Comparison of ENCODE assay signal across 1 cellular context in the genomic region with DNA sequence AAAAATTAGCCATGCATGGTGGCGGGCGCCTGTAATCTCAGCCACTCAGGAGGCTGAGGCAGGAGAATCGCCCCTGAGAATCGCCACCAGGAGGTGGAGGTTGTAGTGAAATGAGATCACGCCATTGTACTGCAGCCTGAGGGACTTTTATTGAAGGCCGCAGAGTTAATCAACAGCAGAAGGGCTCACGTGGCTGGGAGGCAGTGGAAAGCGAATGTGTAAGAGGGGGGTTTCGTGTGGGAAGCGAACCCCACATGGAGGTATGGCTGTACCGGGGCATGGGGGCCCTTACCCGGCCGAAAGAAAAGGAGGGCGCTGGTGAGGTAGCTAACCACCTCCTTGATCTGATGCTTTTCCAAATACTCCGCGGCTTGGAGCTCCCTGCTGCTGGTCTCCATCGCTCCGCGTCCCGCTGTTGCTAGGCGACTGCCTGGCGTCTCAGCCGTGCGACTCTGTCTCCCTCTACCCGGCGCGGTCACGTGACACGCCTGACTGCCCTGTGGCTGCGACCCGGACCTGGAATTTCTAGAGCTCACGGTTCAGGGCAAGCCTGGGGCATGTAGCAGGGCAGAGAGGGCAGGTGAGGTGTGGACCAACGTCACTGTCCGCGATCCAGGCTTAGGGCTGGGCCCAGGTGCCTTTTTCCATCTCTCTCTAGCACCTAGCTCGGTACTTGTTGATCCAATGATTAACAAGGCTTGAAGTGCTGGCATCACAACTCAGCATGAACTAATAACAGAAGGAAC.
TF ChIP-seq lines count a peak whose summit lies in the region.

A gene with protein sequence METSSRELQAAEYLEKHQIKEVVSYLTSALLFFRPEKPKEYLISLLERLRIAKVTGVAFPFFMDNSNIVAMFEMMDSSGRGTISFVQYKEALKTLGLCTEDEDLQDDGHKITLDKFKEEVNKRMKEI (minus strand): TSS at position 428 of the 746 bp plus-strand sequence. CDS start 30 bp downstream, at position 398.

TF ChIP-seq in HepG2, 621 proteins besides CTCF, POLR2A, EP300 and RAD21 (continued from another document and continues in another):
- TF ChIP-seq, protein P1, sequence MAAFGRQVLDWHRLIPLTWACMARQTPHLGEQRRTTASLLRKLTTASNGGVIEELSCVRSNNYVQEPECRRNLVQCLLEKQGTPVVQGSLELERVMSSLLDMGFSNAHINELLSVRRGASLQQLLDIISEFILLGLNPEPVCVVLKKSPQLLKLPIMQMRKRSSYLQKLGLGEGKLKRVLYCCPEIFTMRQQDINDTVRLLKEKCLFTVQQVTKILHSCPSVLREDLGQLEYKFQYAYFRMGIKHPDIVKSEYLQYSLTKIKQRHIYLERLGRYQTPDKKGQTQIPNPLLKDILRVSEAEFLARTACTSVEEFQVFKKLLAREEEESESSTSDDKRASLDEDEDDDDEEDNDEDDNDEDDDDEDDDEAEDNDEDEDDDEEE (CRISPR knock-in tag; IDR thresholded peaks at IDR 0.05), result no peak
- peak; percentile 61 for TF ChIP-seq ZNF883 (CRISPR knock-in tag; IDR thresholded peaks at IDR 0.05; ENCODE audit: not compliant biosample characterization)
- TF ChIP-seq, protein P2, sequence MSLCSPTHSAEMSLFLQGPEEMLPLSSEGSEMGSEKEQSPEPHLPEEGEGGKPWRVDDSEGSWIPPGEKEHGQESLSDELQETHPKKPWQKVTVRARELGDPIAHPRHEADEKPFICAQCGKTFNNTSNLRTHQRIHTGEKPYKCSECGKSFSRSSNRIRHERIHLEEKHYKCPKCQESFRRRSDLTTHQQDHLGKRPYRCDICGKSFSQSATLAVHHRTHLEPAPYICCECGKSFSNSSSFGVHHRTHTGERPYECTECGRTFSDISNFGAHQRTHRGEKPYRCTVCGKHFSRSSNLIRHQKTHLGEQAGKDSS (CRISPR knock-in tag; IDR thresholded peaks at IDR 0.05; ENCODE audit: borderline replicate concordance, low read depth), result 0 out of 2 replicates have a peak, but pooled peaks have one; percentile 23
- peak; percentile 55; the same call in 1 of the 2 replicates for TF ChIP-seq YEATS4 (CRISPR knock-in tag; IDR thresholded peaks at IDR 0.05; ENCODE audit: borderline replicate concordance)
- TF ChIP-seq CHD2 (IDR thresholded peaks at IDR 0.05; ENCODE audit: low read depth, low read length), result no peak
- TF ChIP-seq ISX (CRISPR knock-in tag; conservative IDR thresholded peaks at IDR 0.05), result no peak
- TF ChIP-seq, protein P3, sequence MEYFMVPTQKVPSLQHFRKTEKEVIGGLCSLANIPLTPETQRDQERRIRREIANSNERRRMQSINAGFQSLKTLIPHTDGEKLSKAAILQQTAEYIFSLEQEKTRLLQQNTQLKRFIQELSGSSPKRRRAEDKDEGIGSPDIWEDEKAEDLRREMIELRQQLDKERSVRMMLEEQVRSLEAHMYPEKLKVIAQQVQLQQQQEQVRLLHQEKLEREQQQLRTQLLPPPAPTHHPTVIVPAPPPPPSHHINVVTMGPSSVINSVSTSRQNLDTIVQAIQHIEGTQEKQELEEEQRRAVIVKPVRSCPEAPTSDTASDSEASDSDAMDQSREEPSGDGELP (IDR thresholded peaks at IDR 0.05; ENCODE audit: borderline replicate concordance, low read depth), result peak; percentile 60; the same call in 1 of the 2 replicates
- TF ChIP-seq, protein P4, sequence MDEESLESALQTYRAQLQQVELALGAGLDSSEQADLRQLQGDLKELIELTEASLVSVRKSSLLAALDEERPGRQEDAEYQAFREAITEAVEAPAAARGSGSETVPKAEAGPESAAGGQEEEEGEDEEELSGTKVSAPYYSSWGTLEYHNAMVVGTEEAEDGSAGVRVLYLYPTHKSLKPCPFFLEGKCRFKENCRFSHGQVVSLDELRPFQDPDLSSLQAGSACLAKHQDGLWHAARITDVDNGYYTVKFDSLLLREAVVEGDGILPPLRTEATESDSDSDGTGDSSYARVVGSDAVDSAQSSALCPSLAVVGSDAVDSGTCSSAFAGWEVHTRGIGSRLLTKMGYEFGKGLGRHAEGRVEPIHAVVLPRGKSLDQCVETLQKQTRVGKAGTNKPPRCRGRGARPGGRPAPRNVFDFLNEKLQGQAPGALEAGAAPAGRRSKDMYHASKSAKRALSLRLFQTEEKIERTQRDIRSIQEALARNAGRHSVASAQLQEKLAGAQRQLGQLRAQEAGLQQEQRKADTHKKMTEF (CRISPR knock-in tag; IDR thresholded peaks at IDR 0.05), result peak; percentile 31; the same call in 1 of the 2 replicates
- no peak for TF ChIP-seq NFIC (IDR thresholded peaks at IDR 0.05; ENCODE audit: low read length)
- TF ChIP-seq, protein P5, sequence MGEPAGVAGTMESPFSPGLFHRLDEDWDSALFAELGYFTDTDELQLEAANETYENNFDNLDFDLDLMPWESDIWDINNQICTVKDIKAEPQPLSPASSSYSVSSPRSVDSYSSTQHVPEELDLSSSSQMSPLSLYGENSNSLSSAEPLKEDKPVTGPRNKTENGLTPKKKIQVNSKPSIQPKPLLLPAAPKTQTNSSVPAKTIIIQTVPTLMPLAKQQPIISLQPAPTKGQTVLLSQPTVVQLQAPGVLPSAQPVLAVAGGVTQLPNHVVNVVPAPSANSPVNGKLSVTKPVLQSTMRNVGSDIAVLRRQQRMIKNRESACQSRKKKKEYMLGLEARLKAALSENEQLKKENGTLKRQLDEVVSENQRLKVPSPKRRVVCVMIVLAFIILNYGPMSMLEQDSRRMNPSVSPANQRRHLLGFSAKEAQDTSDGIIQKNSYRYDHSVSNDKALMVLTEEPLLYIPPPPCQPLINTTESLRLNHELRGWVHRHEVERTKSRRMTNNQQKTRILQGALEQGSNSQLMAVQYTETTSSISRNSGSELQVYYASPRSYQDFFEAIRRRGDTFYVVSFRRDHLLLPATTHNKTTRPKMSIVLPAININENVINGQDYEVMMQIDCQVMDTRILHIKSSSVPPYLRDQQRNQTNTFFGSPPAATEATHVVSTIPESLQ (CRISPR knock-in tag; conservative IDR thresholded peaks at IDR 0.05), result no peak
- TF ChIP-seq NR1H2 (CRISPR knock-in tag; IDR thresholded peaks at IDR 0.05; ENCODE audit: borderline replicate concordance, low read depth), result no peak
- TF ChIP-seq, protein P6, sequence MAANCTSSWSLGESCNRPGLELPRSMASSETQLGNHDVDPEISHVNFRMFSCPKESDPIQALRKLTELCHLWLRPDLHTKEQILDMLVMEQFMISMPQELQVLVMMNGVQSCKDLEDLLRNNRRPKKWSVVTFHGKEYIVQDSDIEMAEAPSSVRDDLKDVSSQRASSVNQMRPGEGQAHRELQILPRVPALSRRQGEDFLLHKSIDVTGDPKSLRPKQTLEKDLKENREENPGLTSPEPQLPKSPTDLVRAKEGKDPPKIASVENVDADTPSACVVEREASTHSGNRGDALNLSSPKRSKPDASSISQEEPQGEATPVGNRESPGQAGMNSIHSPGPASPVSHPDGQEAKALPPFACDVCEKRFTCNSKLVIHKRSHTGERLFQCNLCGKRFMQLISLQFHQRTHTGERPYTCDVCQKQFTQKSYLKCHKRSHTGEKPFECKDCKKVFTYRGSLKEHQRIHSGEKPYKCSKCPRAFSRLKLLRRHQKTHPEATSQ (CRISPR knock-in tag; IDR thresholded peaks at IDR 0.05; ENCODE audit: borderline replicate concordance), result no peak
- TF ChIP-seq ZC3H4 (CRISPR knock-in tag; IDR thresholded peaks at IDR 0.05; ENCODE audit: borderline replicate concordance), result no peak
- TF ChIP-seq RFXAP (CRISPR knock-in tag; IDR thresholded peaks at IDR 0.05; ENCODE audit: borderline replicate concordance), result 0 out of 2 replicates have a peak, but pooled peaks have one; percentile 36
- TF ChIP-seq RARA (CRISPR knock-in tag; IDR thresholded peaks at IDR 0.05), result 0 out of 2 replicates have a peak, but pooled peaks have one; percentile 19
- 0 out of 2 replicates have a peak, but pooled peaks have one; percentile 51 for TF ChIP-seq ZNF274 (CRISPR knock-in tag; IDR thresholded peaks at IDR 0.05)
- TF ChIP-seq, protein P7, sequence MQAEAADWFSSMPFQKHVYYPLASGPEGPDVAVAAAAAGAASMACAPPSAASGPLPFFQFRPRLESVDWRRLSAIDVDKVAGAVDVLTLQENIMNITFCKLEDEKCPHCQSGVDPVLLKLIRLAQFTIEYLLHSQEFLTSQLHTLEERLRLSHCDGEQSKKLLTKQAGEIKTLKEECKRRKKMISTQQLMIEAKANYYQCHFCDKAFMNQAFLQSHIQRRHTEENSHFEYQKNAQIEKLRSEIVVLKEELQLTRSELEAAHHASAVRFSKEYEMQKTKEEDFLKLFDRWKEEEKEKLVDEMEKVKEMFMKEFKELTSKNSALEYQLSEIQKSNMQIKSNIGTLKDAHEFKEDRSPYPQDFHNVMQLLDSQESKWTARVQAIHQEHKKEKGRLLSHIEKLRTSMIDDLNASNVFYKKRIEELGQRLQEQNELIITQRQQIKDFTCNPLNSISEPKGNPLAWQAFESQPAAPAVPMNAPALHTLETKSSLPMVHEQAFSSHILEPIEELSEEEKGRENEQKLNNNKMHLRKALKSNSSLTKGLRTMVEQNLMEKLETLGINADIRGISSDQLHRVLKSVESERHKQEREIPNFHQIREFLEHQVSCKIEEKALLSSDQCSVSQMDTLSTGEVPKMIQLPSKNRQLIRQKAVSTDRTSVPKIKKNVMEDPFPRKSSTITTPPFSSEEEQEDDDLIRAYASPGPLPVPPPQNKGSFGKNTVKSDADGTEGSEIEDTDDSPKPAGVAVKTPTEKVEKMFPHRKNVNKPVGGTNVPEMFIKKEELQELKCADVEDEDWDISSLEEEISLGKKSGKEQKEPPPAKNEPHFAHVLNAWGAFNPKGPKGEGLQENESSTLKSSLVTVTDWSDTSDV (CRISPR knock-in tag; IDR thresholded peaks at IDR 0.05), result no peak
- TF ChIP-seq NR2C2 (CRISPR knock-in tag; IDR thresholded peaks at IDR 0.05; ENCODE audit: borderline replicate concordance), result no peak
- TF ChIP-seq CREB1 (IDR thresholded peaks at IDR 0.05), result peak; percentile 66
- no peak for TF ChIP-seq CREB1 (CRISPR knock-in tag; IDR thresholded peaks at IDR 0.05)
- no peak for TF ChIP-seq GZF1 (CRISPR knock-in tag; IDR thresholded peaks at IDR 0.05)
- TF ChIP-seq ZNF331 (CRISPR knock-in tag; IDR thresholded peaks at IDR 0.05), result 0 out of 2 replicates have a peak, but pooled peaks have one; percentile 42
- TF ChIP-seq, protein P8, sequence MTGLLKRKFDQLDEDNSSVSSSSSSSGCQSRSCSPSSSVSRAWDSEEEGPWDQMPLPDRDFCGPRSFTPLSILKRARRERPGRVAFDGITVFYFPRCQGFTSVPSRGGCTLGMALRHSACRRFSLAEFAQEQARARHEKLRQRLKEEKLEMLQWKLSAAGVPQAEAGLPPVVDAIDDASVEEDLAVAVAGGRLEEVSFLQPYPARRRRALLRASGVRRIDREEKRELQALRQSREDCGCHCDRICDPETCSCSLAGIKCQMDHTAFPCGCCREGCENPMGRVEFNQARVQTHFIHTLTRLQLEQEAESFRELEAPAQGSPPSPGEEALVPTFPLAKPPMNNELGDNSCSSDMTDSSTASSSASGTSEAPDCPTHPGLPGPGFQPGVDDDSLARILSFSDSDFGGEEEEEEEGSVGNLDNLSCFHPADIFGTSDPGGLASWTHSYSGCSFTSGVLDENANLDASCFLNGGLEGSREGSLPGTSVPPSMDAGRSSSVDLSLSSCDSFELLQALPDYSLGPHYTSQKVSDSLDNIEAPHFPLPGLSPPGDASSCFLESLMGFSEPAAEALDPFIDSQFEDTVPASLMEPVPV (CRISPR knock-in tag; IDR thresholded peaks at IDR 0.05), result no peak
- TF ChIP-seq ZNF24 (IDR thresholded peaks at IDR 0.05), result no peak
- no peak for TF ChIP-seq GATA4 (IDR thresholded peaks at IDR 0.05; ENCODE audit: borderline replicate concordance, low read depth)
- TF ChIP-seq MLLT10 (CRISPR knock-in tag; IDR thresholded peaks at IDR 0.05), result no peak
- 0 out of 2 replicates have a peak, but pooled peaks have one; percentile 15 for TF ChIP-seq IRF2 (CRISPR knock-in tag; IDR thresholded peaks at IDR 0.05)
- TF ChIP-seq, protein P9, sequence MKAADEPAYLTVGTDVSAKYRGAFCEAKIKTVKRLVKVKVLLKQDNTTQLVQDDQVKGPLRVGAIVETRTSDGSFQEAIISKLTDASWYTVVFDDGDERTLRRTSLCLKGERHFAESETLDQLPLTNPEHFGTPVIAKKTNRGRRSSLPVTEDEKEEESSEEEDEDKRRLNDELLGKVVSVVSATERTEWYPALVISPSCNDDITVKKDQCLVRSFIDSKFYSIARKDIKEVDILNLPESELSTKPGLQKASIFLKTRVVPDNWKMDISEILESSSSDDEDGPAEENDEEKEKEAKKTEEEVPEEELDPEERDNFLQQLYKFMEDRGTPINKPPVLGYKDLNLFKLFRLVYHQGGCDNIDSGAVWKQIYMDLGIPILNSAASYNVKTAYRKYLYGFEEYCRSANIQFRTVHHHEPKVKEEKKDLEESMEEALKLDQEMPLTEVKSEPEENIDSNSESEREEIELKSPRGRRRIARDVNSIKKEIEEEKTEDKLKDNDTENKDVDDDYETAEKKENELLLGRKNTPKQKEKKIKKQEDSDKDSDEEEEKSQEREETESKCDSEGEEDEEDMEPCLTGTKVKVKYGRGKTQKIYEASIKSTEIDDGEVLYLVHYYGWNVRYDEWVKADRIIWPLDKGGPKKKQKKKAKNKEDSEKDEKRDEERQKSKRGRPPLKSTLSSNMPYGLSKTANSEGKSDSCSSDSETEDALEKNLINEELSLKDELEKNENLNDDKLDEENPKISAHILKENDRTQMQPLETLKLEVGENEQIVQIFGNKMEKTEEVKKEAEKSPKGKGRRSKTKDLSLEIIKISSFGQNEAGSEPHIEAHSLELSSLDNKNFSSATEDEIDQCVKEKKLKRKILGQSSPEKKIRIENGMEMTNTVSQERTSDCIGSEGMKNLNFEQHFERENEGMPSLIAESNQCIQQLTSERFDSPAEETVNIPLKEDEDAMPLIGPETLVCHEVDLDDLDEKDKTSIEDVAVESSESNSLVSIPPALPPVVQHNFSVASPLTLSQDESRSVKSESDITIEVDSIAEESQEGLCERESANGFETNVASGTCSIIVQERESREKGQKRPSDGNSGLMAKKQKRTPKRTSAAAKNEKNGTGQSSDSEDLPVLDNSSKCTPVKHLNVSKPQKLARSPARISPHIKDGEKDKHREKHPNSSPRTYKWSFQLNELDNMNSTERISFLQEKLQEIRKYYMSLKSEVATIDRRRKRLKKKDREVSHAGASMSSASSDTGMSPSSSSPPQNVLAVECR (CRISPR knock-in tag; IDR thresholded peaks at IDR 0.05; ENCODE audit: borderline replicate concordance), result peak; percentile 88
- no peak for TF ChIP-seq ZNF337 (CRISPR knock-in tag; IDR thresholded peaks at IDR 0.05; ENCODE audit: borderline replicate concordance, low read depth)
- peak; percentile 86 for TF ChIP-seq SAP130 (CRISPR knock-in tag; IDR thresholded peaks at IDR 0.05; ENCODE audit: low read depth)
- TF ChIP-seq NPAS2 (CRISPR knock-in tag; IDR thresholded peaks at IDR 0.05; ENCODE audit: borderline replicate concordance), result no peak
- no peak for TF ChIP-seq SOX6 (IDR thresholded peaks at IDR 0.05)
- no peak for TF ChIP-seq SOX6 (CRISPR knock-in tag; IDR thresholded peaks at IDR 0.05)
- TF ChIP-seq ZFX (CRISPR knock-in tag; IDR thresholded peaks at IDR 0.05; ENCODE audit: low read depth), result peak; percentile 43; the same call in 1 of the 2 replicates
- no peak for TF ChIP-seq KMT2A (CRISPR knock-in tag; IDR thresholded peaks at IDR 0.05)
- 0 out of 2 replicates have a peak, but pooled peaks have one; percentile 20 for TF ChIP-seq MED1 (CRISPR knock-in tag; IDR thresholded peaks at IDR 0.05)
- TF ChIP-seq MXI1 (IDR thresholded peaks at IDR 0.05; ENCODE audit: borderline replicate concordance, low read depth, low read length), result peak; percentile 75; the same call in 1 of the 3 replicates
- TF ChIP-seq SRY (CRISPR knock-in tag; IDR thresholded peaks at IDR 0.05), result no peak
- TF ChIP-seq RFX3 (CRISPR knock-in tag; IDR thresholded peaks at IDR 0.05), result peak; percentile 91
- no peak for TF ChIP-seq FOXC1 (CRISPR knock-in tag; IDR thresholded peaks at IDR 0.05; ENCODE audit: borderline replicate concordance)
- 0 out of 2 replicates have a peak, but pooled peaks have one; percentile 18 for TF ChIP-seq PITX1 (CRISPR knock-in tag; IDR thresholded peaks at IDR 0.05)
- peak; percentile 24 for TF ChIP-seq RBM22 (optimal IDR thresholded peaks at IDR 0.05; ENCODE audit: low read length)
